ENCODE assay signal across 1 cellular context in the genomic region with DNA sequence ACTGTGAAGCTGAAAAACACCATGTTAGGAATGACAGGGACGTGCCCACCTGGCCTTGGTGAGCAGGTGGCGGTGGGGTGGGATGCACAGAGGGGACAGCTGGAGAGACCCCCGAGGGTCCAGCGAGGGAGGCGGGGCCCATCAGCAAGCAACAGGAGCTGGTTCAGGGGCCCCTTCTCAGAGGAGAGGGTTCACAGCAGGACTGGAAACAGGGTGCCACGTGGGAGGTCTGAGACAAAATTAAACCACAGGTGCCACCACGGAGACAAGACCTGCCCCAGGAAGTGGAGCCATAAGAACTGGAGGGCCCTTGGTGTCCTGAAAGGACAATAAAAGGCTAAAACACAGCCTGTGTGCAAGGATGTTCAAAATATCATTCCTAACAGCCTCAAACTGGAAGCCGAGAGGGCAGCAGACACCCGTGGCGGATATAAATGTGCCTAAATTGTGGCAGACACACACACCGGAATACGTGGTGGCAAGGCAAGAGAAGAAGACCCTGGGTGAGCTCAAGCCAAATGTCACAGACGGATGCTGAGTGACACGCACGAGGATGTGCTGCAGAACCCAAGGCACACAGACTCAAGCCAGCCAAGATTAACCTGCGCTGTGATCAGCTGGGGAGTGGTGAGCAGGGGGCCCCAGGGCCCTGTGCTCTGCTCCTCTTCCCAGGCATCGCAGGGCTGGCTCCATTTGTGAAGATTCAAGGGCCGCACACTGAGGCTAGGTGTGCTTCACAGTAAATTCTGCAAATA.
TF ChIP-seq lines count a peak whose summit lies in the region.

No MANE protein-coding gene starts in this region.

TF ChIP-seq in neural cell, 6 proteins besides CTCF, POLR2A, EP300 and RAD21 (continued from another document):
- TF ChIP-seq, protein P1, sequence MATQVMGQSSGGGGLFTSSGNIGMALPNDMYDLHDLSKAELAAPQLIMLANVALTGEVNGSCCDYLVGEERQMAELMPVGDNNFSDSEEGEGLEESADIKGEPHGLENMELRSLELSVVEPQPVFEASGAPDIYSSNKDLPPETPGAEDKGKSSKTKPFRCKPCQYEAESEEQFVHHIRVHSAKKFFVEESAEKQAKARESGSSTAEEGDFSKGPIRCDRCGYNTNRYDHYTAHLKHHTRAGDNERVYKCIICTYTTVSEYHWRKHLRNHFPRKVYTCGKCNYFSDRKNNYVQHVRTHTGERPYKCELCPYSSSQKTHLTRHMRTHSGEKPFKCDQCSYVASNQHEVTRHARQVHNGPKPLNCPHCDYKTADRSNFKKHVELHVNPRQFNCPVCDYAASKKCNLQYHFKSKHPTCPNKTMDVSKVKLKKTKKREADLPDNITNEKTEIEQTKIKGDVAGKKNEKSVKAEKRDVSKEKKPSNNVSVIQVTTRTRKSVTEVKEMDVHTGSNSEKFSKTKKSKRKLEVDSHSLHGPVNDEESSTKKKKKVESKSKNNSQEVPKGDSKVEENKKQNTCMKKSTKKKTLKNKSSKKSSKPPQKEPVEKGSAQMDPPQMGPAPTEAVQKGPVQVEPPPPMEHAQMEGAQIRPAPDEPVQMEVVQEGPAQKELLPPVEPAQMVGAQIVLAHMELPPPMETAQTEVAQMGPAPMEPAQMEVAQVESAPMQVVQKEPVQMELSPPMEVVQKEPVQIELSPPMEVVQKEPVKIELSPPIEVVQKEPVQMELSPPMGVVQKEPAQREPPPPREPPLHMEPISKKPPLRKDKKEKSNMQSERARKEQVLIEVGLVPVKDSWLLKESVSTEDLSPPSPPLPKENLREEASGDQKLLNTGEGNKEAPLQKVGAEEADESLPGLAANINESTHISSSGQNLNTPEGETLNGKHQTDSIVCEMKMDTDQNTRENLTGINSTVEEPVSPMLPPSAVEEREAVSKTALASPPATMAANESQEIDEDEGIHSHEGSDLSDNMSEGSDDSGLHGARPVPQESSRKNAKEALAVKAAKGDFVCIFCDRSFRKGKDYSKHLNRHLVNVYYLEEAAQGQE (IDR thresholded peaks at IDR 0.05; ENCODE audit: borderline replicate concordance), result no peak
- TF ChIP-seq EZH2 (IDR thresholded peaks at IDR 0.05; ENCODE audit: borderline replicate concordance, insufficient read depth, low read length, poor library complexity, severe bottlenecking) (no peak), MXI1 (conservative IDR thresholded peaks at IDR 0.05; ENCODE audit: poor library complexity, severe bottlenecking) (no peak), SMC3 (conservative IDR thresholded peaks at IDR 0.05; ENCODE audit: poor library complexity) (no peak)
